ENCODE assay signal across 8 cellular contexts in the genomic region with DNA sequence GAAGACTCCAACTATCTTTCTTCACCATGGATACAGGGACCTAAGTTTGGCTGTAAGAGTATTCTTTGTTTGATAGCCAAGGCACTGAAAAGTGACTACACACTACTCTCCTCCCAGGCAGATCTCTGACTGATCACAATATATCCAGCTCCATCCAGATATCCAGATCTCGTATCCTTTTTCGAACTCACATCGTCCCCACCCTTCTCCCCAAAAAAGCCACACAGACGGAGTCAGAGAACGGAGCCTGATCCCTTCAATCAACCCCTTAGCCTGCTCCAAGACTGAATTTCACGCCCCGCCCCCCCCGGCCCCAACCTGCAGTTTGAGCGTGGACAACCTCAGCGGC. TPM values are rescaled to one million over a fixed set of nuclear protein-coding genes. Genes with fewer than 3 reads are reported as not detected.
DNase-seq lines count a peak whose midpoint lies in the region; ATAC-seq and TF ChIP-seq lines count a peak whose summit lies in the region.

No MANE protein-coding gene starts in this region.

- no peak for ATAC-seq in central memory CD8-positive, alpha-beta T cell (replicated peaks; ENCODE audit: extremely low read depth, poor library complexity, severe bottlenecking)
- no peak for ATAC-seq in HG02981 (IDR thresholded peaks at IDR 0.05; ENCODE audit: unreplicated experiment)
- ATAC-seq in GM18907 (IDR thresholded peaks at IDR 0.05; ENCODE audit: unreplicated experiment), result no peak
- ATAC-seq in GM18505 (IDR thresholded peaks at IDR 0.05; ENCODE audit: unreplicated experiment), result no peak

- intact Hi-C loops in CD4-positive, alpha-beta memory T cell (cut with micrococcal nuclease), result no loop called here

- H3K4me3 Mint-ChIP-seq in CD4-positive, alpha-beta memory T cell, result peak overlapping the region; percentile 95 to 99 (median 98)
- H3K4me3 Mint-ChIP-seq in IgD-negative memory B cell, result peak overlapping the region; percentile 96 to 98 (median 98)
- peak overlapping the region; percentile 99 for H3K4me3 Mint-ChIP-seq in central memory CD8-positive, alpha-beta T cell

- TF ChIP-seq POLR2A in GM18505 (IDR thresholded peaks at IDR 0.05; ENCODE audit: borderline replicate concordance, extremely low read depth, insufficient read depth, insufficient read length), result no peak

- no peak for DNase-seq in CD4-positive, alpha-beta memory T cell
- DNase-seq in central memory CD8-positive, alpha-beta T cell (ENCODE audit: low spot score in 2 of 2), result no peak
- DNase-seq in DMS 273 (lab: John Stamatoyannopoulos, UW; ENCODE audit: unreplicated experiment), result no peak

- H3K4me1 ChIP-seq in CD4-positive, alpha-beta memory T cell (ENCODE audit: insufficient read depth, low read length), result peaks cover 15% of the 10 kb centered on the region
- H3K4me1 ChIP-seq in mucosa of rectum (ENCODE audit: control insufficient read depth in 2 of 2, insufficient read depth in 2 of 2, low read length in 2 of 2), result peaks cover 9% of the 10 kb centered on the region in 2 donors

- H3K27ac Mint-ChIP-seq in CD4-positive, alpha-beta memory T cell, result peak overlapping the region; percentile 89 to 98 (median 98)
- peak overlapping the region; percentile 72 to 92 (median 91) for H3K27ac Mint-ChIP-seq in IgD-negative memory B cell
- H3K27ac Mint-ChIP-seq in central memory CD8-positive, alpha-beta T cell (ENCODE audit: low read depth), result peak overlapping the region; percentile 96

- POLR2A ChIA-PET in CD4-positive, alpha-beta memory T cell (lab: Charles Lee; ENCODE audit: partially characterized antibody), result interaction anchor here (2.5 kb wide), 1 partner anchor 124 kb away, joined by 29 read pairs; the partner anchor contains the start of gene SRSF7

- H3K36me3 Mint-ChIP-seq in CD4-positive, alpha-beta memory T cell, result peaks cover 16 to 23% of the 10 kb centered on the region in 2 donors
- peaks cover 4% of the 10 kb centered on the region for H3K36me3 Mint-ChIP-seq in IgD-negative memory B cell
- peaks cover 12% of the 10 kb centered on the region for H3K36me3 Mint-ChIP-seq in central memory CD8-positive, alpha-beta T cell (ENCODE audit: insufficient read depth)

- H3K27me3 ChIP-seq in CD4-positive, alpha-beta memory T cell (ENCODE audit: insufficient read depth, low read length), result no peaks in the 10 kb centered on the region
- no peaks in the 10 kb centered on the region for H3K27me3 ChIP-seq in mucosa of rectum (ENCODE audit: control insufficient read depth in 2 of 2, insufficient read depth in 2 of 2, low read length in 2 of 2)

- H3K9me3 Mint-ChIP-seq in CD4-positive, alpha-beta memory T cell, result peaks cover 0 to 13% (median 7%) of the 10 kb centered on the region in 8 donors
- peaks cover 3 to 7% (median 6%) of the 10 kb centered on the region in 3 donors for H3K9me3 Mint-ChIP-seq in IgD-negative memory B cell
- H3K9me3 Mint-ChIP-seq in central memory CD8-positive, alpha-beta T cell, result peaks cover 6% of the 10 kb centered on the region

- peak overlapping the region; percentile 95 to 97 for H3K4me3 ChIP-seq in CD4-positive, alpha-beta memory T cell (ENCODE audit: low read length in 2 of 2)
- H3K4me3 ChIP-seq in mucosa of rectum (ENCODE audit: low read length in 2 of 2), result peak overlapping the region; percentile 90 to 99

- CTCF ChIA-PET in CD4-positive, alpha-beta memory T cell (lab: Charles Lee; ENCODE audit: partially characterized antibody), result no interaction called here

- H3K27me3 Mint-ChIP-seq in CD4-positive, alpha-beta memory T cell, result no peaks in the 10 kb centered on the region
- H3K27me3 Mint-ChIP-seq in IgD-negative memory B cell, result no peaks in the 10 kb centered on the region
- no peaks in the 10 kb centered on the region for H3K27me3 Mint-ChIP-seq in central memory CD8-positive, alpha-beta T cell

- H3K9ac ChIP-seq in mucosa of rectum (ENCODE audit: low read depth in 1 of 2, low read length in 2 of 2), result peak overlapping the region; percentile 75 to 84

- H3K4me1 Mint-ChIP-seq in CD4-positive, alpha-beta memory T cell, result peaks cover 15 to 30% (median 24%) of the 10 kb centered on the region in 4 donors
- peaks cover 15 to 23% (median 21%) of the 10 kb centered on the region in 3 donors for H3K4me1 Mint-ChIP-seq in IgD-negative memory B cell
- peaks cover 32% of the 10 kb centered on the region for H3K4me1 Mint-ChIP-seq in central memory CD8-positive, alpha-beta T cell

- H3K9me3 ChIP-seq in CD4-positive, alpha-beta memory T cell (ENCODE audit: control insufficient read depth in 1 of 2, low read length in 2 of 2), result no peaks in the 10 kb centered on the region
- no peaks in the 10 kb centered on the region for H3K9me3 ChIP-seq in mucosa of rectum (ENCODE audit: control insufficient read depth in 2 of 2, low read length in 2 of 2)

- peak overlapping the region; percentile 72 for H3K27ac ChIP-seq in CD4-positive, alpha-beta memory T cell (ENCODE audit: low read depth, low read length)
- H3K27ac ChIP-seq in mucosa of rectum (ENCODE audit: low read depth in 2 of 2, low read length in 2 of 2), result peak overlapping the region; percentile 33 to 64

- H3K36me3 ChIP-seq in CD4-positive, alpha-beta memory T cell (ENCODE audit: insufficient read depth, low read length), result no peaks in the 10 kb centered on the region
- no peaks in the 10 kb centered on the region for H3K36me3 ChIP-seq in mucosa of rectum (ENCODE audit: control insufficient read depth in 2 of 2, insufficient read depth in 2 of 2, low read length in 2 of 2)

RNA-seq across cellular contexts. Expression of gene DHX57, which starts 0.5 kb away (rescaled TPM):
- total RNA-seq in CD4-positive, alpha-beta memory T cell, result 10 to 100 TPM; 16.6 to 23.5 TPM
- 1 to 10 TPM; 3.9 to 8.7 TPM for polyA plus RNA-seq in CD4-positive, alpha-beta memory T cell
- 7.2 TPM for polyA plus RNA-seq in IgD-negative memory B cell

RNA-seq across cellular contexts. Expression of gene MORN2, which starts 0.6 kb away (rescaled TPM):
- total RNA-seq in CD4-positive, alpha-beta memory T cell, result 1 to 10 TPM in 1 of 2 experiments, under 1 TPM in 1; 0.49 to 2.0 TPM
- 1 to 10 TPM; 2.8 to 5.9 TPM for polyA plus RNA-seq in CD4-positive, alpha-beta memory T cell
- 5.1 TPM for polyA plus RNA-seq in IgD-negative memory B cell

RNA-seq across cellular contexts. Expression of gene ARHGEF33, which starts 14.5 kb away (rescaled TPM):
- under 1 TPM in 1 of 2 experiments, not detected in 1; 0.53 TPM for total RNA-seq in CD4-positive, alpha-beta memory T cell
- polyA plus RNA-seq in CD4-positive, alpha-beta memory T cell, result under 1 TPM in 1 of 2 donors, not detected in 1; 0.09 TPM
- polyA plus RNA-seq in IgD-negative memory B cell, result not detected
